ENCODE assay signal across 14 cellular contexts in genomic region chr7:47256016-47256415, GRCh38.
"Had no signal": no experiment of that assay in that cellular context is flagged by ENCODE, and none has a peak within 500 bp of the region (broad histone marks: within the 10 kb centered on the region; RNA-seq: fewer than 3 reads in every experiment).

No MANE protein-coding gene starts in this region.

- H3K27ac Mint-ChIP-seq: activated naive CD4-positive, alpha-beta T cell treated with anti-CD3 and anti-CD28 coated beads, Interleukin-2, amount 10 ng/mL, durations not matched to agents 7 days and 5 days; activated T-helper 2 cell treated with anti-CD3 and anti-CD28 coated beads, Interferon-gamma antibody, Interleukin-2, Interleukin-4, amounts not matched to agents 10 μg/mL and 5 μg/mL and 100 μg/mL, durations not matched to agents 14 hours and 24 hours and 36 hours; immature natural killer cell; T-helper 17 cell had no signal

- H3K36me3 Mint-ChIP-seq: activated naive CD4-positive, alpha-beta T cell treated with anti-CD3 and anti-CD28 coated beads, Interleukin-2, amount 10 ng/mL, durations not matched to agents 7 days and 5 days; immature natural killer cell had no signal

- H3K4me3 Mint-ChIP-seq: activated naive CD4-positive, alpha-beta T cell treated with anti-CD3 and anti-CD28 coated beads, Interleukin-2, amount 10 ng/mL, durations not matched to agents 7 days and 5 days had no signal

- DNase-seq: activated CD4-positive, alpha-beta T cell treated with anti-CD3 and anti-CD28 coated beads, Interleukin-2, amount 50 U/mL, for 1 hour; activated CD4-positive, CD25-positive, alpha-beta regulatory T cell; activated naive CD4-positive, alpha-beta T cell treated with anti-CD3 and anti-CD28 coated beads, Interleukin-2, amount 10 ng/mL, durations not matched to agents 7 days and 5 days; amniotic stem cell; body of pancreas; dermis blood vessel endothelial cell; erythroblast; glutamatergic neuron; immature natural killer cell; left cardiac atrium; mucosa of descending colon; T-helper 17 cell; upper lobe of left lung had no signal

- H3K9me3 Mint-ChIP-seq: activated naive CD4-positive, alpha-beta T cell treated with anti-CD3 and anti-CD28 coated beads, Interleukin-2, amount 10 ng/mL, durations not matched to agents 7 days and 5 days; activated T-helper 2 cell treated with anti-CD3 and anti-CD28 coated beads, Interferon-gamma antibody, Interleukin-2, Interleukin-4, amounts not matched to agents 10 μg/mL and 5 μg/mL and 100 μg/mL, durations not matched to agents 14 hours and 24 hours and 36 hours; immature natural killer cell had no signal

- ATAC-seq: body of pancreas, left cardiac atrium, mucosa of descending colon, T-helper 17 cell had no signal
